Comparison of ENCODE assay signal across 22 cellular contexts in the genomic region with DNA sequence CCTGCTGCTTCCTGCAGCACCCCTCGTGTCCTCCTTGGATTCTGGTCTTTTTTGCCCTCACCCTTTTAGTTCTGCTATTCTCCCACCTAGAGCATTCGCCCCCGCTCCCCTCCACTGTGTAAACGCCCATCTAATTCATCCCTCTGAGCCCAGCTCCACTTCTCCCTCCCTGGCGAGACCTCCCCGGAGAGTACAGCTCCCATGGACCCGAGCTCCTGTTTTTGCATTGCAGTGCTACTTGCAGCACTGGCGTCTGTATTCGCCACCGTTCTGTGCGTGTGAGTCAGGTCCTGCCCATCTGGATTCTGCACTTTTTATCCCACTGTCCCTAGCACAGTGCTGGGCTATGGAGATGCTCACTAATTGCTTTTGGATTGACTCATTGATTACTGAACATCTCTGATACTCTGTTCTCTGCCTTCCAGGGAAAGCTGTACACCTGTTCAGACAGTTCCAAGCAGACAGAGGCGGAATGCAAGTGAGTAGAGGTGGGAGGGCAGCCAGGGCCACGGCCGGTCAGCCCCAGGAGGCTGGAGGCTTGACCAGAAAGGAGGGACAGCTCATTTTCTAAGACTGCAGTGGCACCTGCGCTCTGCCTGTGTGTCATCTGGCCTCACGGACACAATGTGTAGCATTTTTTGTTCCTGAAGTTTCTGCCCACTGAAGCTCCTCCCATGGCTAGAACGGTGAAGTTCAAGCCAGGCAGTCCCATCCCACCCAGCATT.
"Had no signal": no experiment of that assay in that cellular context is flagged by ENCODE, and none has a peak within 500 bp of the region (broad histone marks: within the 10 kb centered on the region; RNA-seq: fewer than 3 reads in every experiment).

No MANE protein-coding gene starts in this region.

- H2AFZ ChIP-seq: hepatocyte had no signal

- ATAC-seq: foreskin keratinocyte, gastroesophageal sphincter, heart left ventricle, left colon, left lobe of liver, lower lobe of right lung, mucosa of descending colon had no signal

- H3K27ac ChIP-seq: coronary artery, esophagus muscularis mucosa, foreskin keratinocyte, gastroesophageal sphincter, heart left ventricle, hepatocyte, left ventricle myocardium inferior, lower lobe of right lung had no signal

- H3K4me2 ChIP-seq: hepatocyte had no signal

- H3K4me1 ChIP-seq: esophagus muscularis mucosa, foreskin keratinocyte, gastroesophageal sphincter, heart left ventricle, left ventricle myocardium inferior, lower lobe of right lung had no signal

- H3K36me3 ChIP-seq: lower lobe of right lung had no signal

- H3K9me3 ChIP-seq: esophagus muscularis mucosa, gastroesophageal sphincter, heart left ventricle, left ventricle myocardium inferior, lower lobe of right lung, mucosa of descending colon had no signal

- DNase-seq: dermis blood vessel endothelial cell; effector CD4-positive, alpha-beta T cell; effector memory CD4-positive, alpha-beta T cell; foreskin keratinocyte; hypothalamus; immature natural killer cell; islet precursor cell; kidney; kidney glomerular epithelial cell; left colon; left ventricle myocardium inferior; lower lobe of right lung; mesenchymal stem cell; mucosa of descending colon; naive B cell had no signal

- H3K27me3 ChIP-seq: dorsolateral prefrontal cortex, esophagus muscularis mucosa, foreskin keratinocyte, gastroesophageal sphincter, heart left ventricle, hepatocyte had no signal

- H3K4me3 ChIP-seq: coronary artery, dorsolateral prefrontal cortex, esophagus muscularis mucosa, gastroesophageal sphincter, heart left ventricle, hepatocyte, left ventricle myocardium inferior, lower lobe of right lung, mucosa of descending colon had no signal
